In the genomic region with DNA sequence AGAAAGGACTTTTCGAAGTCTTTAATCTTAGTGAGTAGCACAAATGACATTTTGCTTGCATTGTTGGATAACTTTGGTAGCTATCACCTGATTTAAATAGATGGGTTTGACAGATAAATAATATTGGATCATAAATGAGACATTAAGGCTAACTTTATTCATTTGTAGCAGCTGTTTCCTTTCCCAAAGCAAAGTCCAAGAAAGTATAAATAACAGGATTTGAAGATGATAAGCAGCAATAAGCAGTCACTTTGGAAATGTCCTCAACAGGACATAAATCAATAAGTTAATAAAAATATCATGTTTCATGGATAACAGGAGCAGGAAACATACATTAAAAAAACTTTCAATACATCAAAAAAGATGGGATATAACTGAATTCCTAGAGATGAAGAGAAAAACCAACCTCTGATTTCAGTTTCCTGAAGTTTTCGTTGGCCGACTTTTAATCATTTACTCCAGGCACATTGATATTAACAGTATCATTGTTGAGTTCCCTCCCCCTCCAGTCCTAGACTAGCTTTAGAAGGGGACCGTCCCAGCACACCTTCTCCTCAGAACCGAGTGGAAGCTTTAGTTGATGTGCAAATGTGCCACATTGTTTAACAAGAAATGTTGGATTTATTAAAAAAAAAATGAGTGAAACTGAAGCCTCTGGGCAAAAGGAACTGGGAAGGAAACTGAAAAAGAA, we compare ENCODE assay signal across 6 cellular contexts.
"Had no signal": no experiment of that assay in that cellular context is flagged by ENCODE, and none has a peak within 500 bp of the region (broad histone marks: within the 10 kb centered on the region; RNA-seq: fewer than 3 reads in every experiment).

No MANE protein-coding gene starts in this region.

- H3K27ac ChIP-seq: GM23248, HL-60 had no signal

- H3K4me3 ChIP-seq: GM23248, K562 had no signal

- ATAC-seq: HepG2, K562 had no signal

- H3K27ac Mint-ChIP-seq: H9 had no signal

- H3K4me3 Mint-ChIP-seq: H9 had no signal

- DNase-seq: GM23248, H9, HCEC 1CT had no signal

- H2AFZ ChIP-seq: GM23248 had no signal

- H3K9ac ChIP-seq: GM23248 had no signal
